Comparison of ENCODE assay signal across 9 cellular contexts in genomic region chrX:10110984-10111363, GRCh38. TPM values are rescaled to one million over a fixed set of nuclear protein-coding genes. Genes with fewer than 3 reads are reported as not detected.
A peak's percentile ranks its signal among the peaks of the same experiment; 100 is the strongest.
DNase-seq lines count a peak whose midpoint lies in the region; ATAC-seq and TF ChIP-seq lines count a peak whose summit lies in the region.
"Had no signal": no experiment of that assay in that cellular context is flagged by ENCODE, and none has a peak within 500 bp of the region (broad histone marks: within the 10 kb centered on the region; RNA-seq: fewer than 3 reads in every experiment).

No MANE protein-coding gene starts in this region.

- H3K4me2 ChIP-seq in mammary epithelial cell (ENCODE audit: insufficient read depth, low read depth, low read length): no peak overlapping the region

- intact Hi-C loops in mammary epithelial cell (cut with micrococcal nuclease): loop anchor here (10.0 kb wide), 1 partner anchor 56 kb away; no protein-coding TSS in a partner anchor

- H3K4me1 ChIP-seq in mammary epithelial cell (ENCODE audit: insufficient read depth, low read length): no peaks in the 10 kb centered on the region

- 91% methylated on average over 10 of the region's 10 CpGs for WGBS in mammary epithelial cell (ENCODE audit: low coverage, missing lambda C conversion rate)

- H3K36me3 Mint-ChIP-seq in WTC11: peaks cover 10% of the 10 kb centered on the region

- H4K20me1 ChIP-seq in mammary epithelial cell (ENCODE audit: insufficient read depth, low read length): no peaks in the 10 kb centered on the region

- dilution Hi-C loops in mammary epithelial cell (cut with HindIII; ENCODE audit: low sequenced_read_pairs): no loop called here

- H3K4me1 Mint-ChIP-seq in WTC11: peaks cover 11% of the 10 kb centered on the region

- CTCF ChIA-PET in WTC11 (lab: Charles Lee): interaction anchor here (1.9 kb wide), 1 partner anchor 9 kb away, joined by 6 read pairs; no protein-coding TSS in a partner anchor
- CTCF ChIA-PET in mammary epithelial cell (lab: Charles Lee; ENCODE audit: low non-redundant PET): no interaction called here

- no peak overlapping the region for H3K27ac ChIP-seq in mammary epithelial cell (ENCODE audit: insufficient read depth, low read depth, low read length)

- BruUV-seq in mammary epithelial cell (replicated peaks; lab: Mats Ljungman, UMichigan): no TSS peak

- H3K27ac Mint-ChIP-seq in WTC11: 0 out of 2 replicates have a peak overlapping the region, but pooled peaks have one; percentile 65

- POLR2A ChIA-PET in WTC11 (lab: Charles Lee): no interaction called here

- TF ChIP-seq CTCF in WTC11 (IDR thresholded peaks at IDR 0.05): no peak
- no peak for TF ChIP-seq CTCF in mammary epithelial cell (conservative IDR thresholded peaks at IDR 0.05 in 1 of 2, IDR thresholded peaks at IDR 0.05 in 1 of 2; ENCODE audit: extremely low read depth in 1 of 2, insufficient read depth in 1 of 2, low read depth in 1 of 2, low read length in 2 of 2)

- H3K4me3 ChIP-seq in mammary epithelial cell (replicated peaks in 1 of 3; ENCODE audit: insufficient read depth in 1 of 3, low read depth in 2 of 3, low read length in 3 of 3): no peak overlapping the region

- H2AFZ ChIP-seq in mammary epithelial cell (ENCODE audit: low read depth, low read length): no peak overlapping the region

- H3K4me3 Mint-ChIP-seq in WTC11: no peak overlapping the region

- no peaks in the 10 kb centered on the region for H3K79me2 ChIP-seq in mammary epithelial cell (ENCODE audit: insufficient read depth, low read length)

- in situ Hi-C loops in mammary epithelial cell (cut with MboI; ENCODE audit: low sequenced_read_pairs in 2 of 2): loop anchor here in 1 of 2 donors (25.0 kb wide), 1 partner anchor 224 kb away; no protein-coding TSS in a partner anchor

- no peak overlapping the region for H3K9ac ChIP-seq in mammary epithelial cell (ENCODE audit: insufficient read depth, low read length)

- peaks cover 3% of the 10 kb centered on the region for H3K9me3 ChIP-seq in mammary epithelial cell (replicated peaks; ENCODE audit: insufficient read depth, low read length)

- no peak for ATAC-seq in WTC11
- ATAC-seq: Panc1 had no signal

- H3K36me3 ChIP-seq in mammary epithelial cell (ENCODE audit: insufficient read depth, low read length): no peaks in the 10 kb centered on the region

- no peaks in the 10 kb centered on the region for H3K27me3 ChIP-seq in mammary epithelial cell (ENCODE audit: insufficient read depth, low read length)

- no peaks in the 10 kb centered on the region for H3K27me3 Mint-ChIP-seq in WTC11 (ENCODE audit: low read depth)

- DNase-seq in activated gamma-delta T cell treated with Interleukin-2 at 50 U/mL for 16 hours: peak; percentile 25
- DNase-seq in activated gamma-delta T cell (lab: John Stamatoyannopoulos, UW): no peak
- DNase-seq in WTC11 (ENCODE audit: low spot score): no peak
- peak; percentile 37 for DNase-seq in effector CD4-positive, alpha-beta T cell
- peak; percentile 21 for DNase-seq in stimulated activated CD8-positive, alpha-beta memory T cell treated with anti-CD3 and anti-CD28 coated beads, Interleukin-12 subunit alpha, Interleukin-12 subunit beta, amount 100 ng/mL, for 1 hour (ENCODE audit: low read depth)
- no peak for DNase-seq in hepatic stellate cell (ENCODE audit: low spot score)
- no peak for DNase-seq in mammary epithelial cell
- DNase-seq in SKM-1 (lab: John Stamatoyannopoulos, UW; ENCODE audit: unreplicated experiment): no peak

- H3K9me3 Mint-ChIP-seq in WTC11: no peaks in the 10 kb centered on the region

TF ChIP-seq in WTC11, 78 proteins besides CTCF, POLR2A, EP300 and RAD21:
- TF ChIP-seq SOX15 (CRISPR knock-in tag; IDR thresholded peaks at IDR 0.05) (no peak), KAT7 (CRISPR knock-in tag; IDR thresholded peaks at IDR 0.05; ENCODE audit: borderline replicate concordance) (no peak), ATF6 (CRISPR knock-in tag; IDR thresholded peaks at IDR 0.05) (no peak), ZSCAN18 (CRISPR knock-in tag; IDR thresholded peaks at IDR 0.05) (no peak), MAX (CRISPR knock-in tag; IDR thresholded peaks at IDR 0.05) (no peak), USF2 (CRISPR knock-in tag; IDR thresholded peaks at IDR 0.05) (no peak), ZNF416 (CRISPR knock-in tag; IDR thresholded peaks at IDR 0.05) (no peak), JAZF1 (CRISPR knock-in tag; IDR thresholded peaks at IDR 0.05) (no peak), SMAD3 (CRISPR knock-in tag; IDR thresholded peaks at IDR 0.05; ENCODE audit: borderline replicate concordance) (no peak), GTF2I (CRISPR knock-in tag; conservative IDR thresholded peaks at IDR 0.05) (no peak), ATF3 (CRISPR knock-in tag; conservative IDR thresholded peaks at IDR 0.05) (no peak), CDX4 (CRISPR knock-in tag; IDR thresholded peaks at IDR 0.05; ENCODE audit: borderline replicate concordance) (no peak), MXD4 (CRISPR knock-in tag; IDR thresholded peaks at IDR 0.05; ENCODE audit: borderline replicate concordance) (no peak), NR3C1 (CRISPR knock-in tag; conservative IDR thresholded peaks at IDR 0.05; ENCODE audit: low read depth) (no peak), ZNF423 (CRISPR knock-in tag; IDR thresholded peaks at IDR 0.05) (no peak), ZNF232 (CRISPR knock-in tag; IDR thresholded peaks at IDR 0.05) (no peak)

RNA-seq across cellular contexts. Expression of gene CLCN4, which starts 45.8 kb away (rescaled TPM):
- total RNA-seq in WTC11 (2021): 8.1 to 8.9 TPM (median 8.7 TPM) in 3 replicates
- total RNA-seq in mammary epithelial cell: 1 to 10 TPM; 2.4 to 7.0 TPM
- polyA plus RNA-seq in mammary epithelial cell: 1.0 TPM
- 6.1 TPM for polyA minus RNA-seq in mammary epithelial cell

Comparison
In these comparisons a context has a peak if more than half of its experiments do, and no peak if none do; other contexts are left out.
1. DNase-seq: peak in activated gamma-delta T cell treated with Interleukin-2 at 50 U/mL for 16 hours (single experiment), effector CD4-positive, alpha-beta T cell (single experiment) and stimulated activated CD8-positive, alpha-beta memory T cell treated with anti-CD3 and anti-CD28 coated beads, Interleukin-12 subunit alpha, Interleukin-12 subunit beta, amount 100 ng/mL, for 1 hour (single experiment); none in activated gamma-delta T cell (single experiment), WTC11 (single experiment), hepatic stellate cell (single experiment), mammary epithelial cell (single experiment) and SKM-1 (single experiment).